Comparison of ENCODE assay signal across 2 cellular contexts in the genomic region with DNA sequence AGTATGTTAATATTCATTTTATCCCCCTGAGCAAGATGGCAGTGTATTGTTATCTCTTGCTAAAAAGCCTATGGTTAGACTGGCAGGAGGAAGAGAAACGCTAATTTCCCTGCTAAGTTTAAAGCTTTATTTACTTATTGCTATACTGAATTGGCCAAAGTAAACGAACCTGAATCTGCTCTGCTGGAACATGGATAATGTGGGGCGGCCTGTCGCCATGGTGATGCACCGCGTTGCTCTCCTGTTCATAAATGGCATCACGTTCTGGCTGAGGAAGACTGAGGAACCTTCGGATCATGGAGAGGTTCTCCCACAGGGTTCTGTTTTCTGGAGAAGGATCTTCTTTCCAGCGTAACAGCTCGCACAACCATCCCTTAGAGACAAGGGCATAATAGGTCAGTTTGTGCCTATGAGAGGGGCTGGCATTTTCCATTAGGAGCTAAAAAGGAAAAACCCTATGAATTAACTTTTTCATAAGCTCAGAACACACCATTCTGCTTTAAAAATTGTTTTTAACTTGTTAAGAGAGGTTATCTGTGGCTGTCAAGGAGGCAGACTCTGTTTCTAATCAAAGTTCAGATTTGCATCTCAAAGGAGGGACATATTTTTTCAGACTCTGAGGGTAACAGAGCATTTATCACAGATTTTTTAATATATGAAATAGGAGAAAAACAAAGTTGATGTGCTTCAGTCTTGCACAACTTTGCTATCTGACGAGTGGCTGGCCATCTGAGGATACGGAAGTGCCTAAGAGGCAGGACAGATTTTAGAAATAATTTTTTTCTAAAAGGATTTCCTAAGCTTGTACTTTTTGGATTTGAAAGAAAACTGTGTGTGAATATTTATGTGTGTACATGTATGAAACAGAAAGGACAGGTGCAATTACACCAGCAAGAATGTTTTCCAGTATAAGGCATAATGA.
A peak's percentile ranks its signal among the peaks of the same experiment; 100 is the strongest.
TF ChIP-seq lines count a peak whose summit lies in the region.

No MANE protein-coding gene starts in this region.

TF ChIP-seq in liver, 16 proteins besides CTCF, POLR2A, EP300 and RAD21 (continued from another document):
- TF ChIP-seq, protein P1, sequence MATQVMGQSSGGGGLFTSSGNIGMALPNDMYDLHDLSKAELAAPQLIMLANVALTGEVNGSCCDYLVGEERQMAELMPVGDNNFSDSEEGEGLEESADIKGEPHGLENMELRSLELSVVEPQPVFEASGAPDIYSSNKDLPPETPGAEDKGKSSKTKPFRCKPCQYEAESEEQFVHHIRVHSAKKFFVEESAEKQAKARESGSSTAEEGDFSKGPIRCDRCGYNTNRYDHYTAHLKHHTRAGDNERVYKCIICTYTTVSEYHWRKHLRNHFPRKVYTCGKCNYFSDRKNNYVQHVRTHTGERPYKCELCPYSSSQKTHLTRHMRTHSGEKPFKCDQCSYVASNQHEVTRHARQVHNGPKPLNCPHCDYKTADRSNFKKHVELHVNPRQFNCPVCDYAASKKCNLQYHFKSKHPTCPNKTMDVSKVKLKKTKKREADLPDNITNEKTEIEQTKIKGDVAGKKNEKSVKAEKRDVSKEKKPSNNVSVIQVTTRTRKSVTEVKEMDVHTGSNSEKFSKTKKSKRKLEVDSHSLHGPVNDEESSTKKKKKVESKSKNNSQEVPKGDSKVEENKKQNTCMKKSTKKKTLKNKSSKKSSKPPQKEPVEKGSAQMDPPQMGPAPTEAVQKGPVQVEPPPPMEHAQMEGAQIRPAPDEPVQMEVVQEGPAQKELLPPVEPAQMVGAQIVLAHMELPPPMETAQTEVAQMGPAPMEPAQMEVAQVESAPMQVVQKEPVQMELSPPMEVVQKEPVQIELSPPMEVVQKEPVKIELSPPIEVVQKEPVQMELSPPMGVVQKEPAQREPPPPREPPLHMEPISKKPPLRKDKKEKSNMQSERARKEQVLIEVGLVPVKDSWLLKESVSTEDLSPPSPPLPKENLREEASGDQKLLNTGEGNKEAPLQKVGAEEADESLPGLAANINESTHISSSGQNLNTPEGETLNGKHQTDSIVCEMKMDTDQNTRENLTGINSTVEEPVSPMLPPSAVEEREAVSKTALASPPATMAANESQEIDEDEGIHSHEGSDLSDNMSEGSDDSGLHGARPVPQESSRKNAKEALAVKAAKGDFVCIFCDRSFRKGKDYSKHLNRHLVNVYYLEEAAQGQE (IDR thresholded peaks at IDR 0.05): no peak
- TF ChIP-seq FOXA1 (IDR thresholded peaks at IDR 0.05): peak; percentile 32
- TF ChIP-seq NR2F2 (IDR thresholded peaks at IDR 0.05): no peak
- TF ChIP-seq, protein P2, sequence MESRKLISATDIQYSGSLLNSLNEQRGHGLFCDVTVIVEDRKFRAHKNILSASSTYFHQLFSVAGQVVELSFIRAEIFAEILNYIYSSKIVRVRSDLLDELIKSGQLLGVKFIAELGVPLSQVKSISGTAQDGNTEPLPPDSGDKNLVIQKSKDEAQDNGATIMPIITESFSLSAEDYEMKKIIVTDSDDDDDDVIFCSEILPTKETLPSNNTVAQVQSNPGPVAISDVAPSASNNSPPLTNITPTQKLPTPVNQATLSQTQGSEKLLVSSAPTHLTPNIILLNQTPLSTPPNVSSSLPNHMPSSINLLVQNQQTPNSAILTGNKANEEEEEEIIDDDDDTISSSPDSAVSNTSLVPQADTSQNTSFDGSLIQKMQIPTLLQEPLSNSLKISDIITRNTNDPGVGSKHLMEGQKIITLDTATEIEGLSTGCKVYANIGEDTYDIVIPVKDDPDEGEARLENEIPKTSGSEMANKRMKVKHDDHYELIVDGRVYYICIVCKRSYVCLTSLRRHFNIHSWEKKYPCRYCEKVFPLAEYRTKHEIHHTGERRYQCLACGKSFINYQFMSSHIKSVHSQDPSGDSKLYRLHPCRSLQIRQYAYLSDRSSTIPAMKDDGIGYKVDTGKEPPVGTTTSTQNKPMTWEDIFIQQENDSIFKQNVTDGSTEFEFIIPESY (IDR thresholded peaks at IDR 0.05): no peak
- peak; percentile 64 for TF ChIP-seq FOXA2 (IDR thresholded peaks at IDR 0.05)
- peak in 1 of 2 donors; percentile 15 for TF ChIP-seq RXRA (IDR thresholded peaks at IDR 0.05)
- TF ChIP-seq, protein P3, sequence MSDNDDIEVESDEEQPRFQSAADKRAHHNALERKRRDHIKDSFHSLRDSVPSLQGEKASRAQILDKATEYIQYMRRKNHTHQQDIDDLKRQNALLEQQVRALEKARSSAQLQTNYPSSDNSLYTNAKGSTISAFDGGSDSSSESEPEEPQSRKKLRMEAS (IDR thresholded peaks at IDR 0.05): no peak
- peak; percentile 38 for TF ChIP-seq YY1 (IDR thresholded peaks at IDR 0.05)
- no peak for TF ChIP-seq SP1 (IDR thresholded peaks at IDR 0.05)
- TF ChIP-seq, protein P4, sequence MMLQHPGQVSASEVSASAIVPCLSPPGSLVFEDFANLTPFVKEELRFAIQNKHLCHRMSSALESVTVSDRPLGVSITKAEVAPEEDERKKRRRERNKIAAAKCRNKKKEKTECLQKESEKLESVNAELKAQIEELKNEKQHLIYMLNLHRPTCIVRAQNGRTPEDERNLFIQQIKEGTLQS (IDR thresholded peaks at IDR 0.05): no peak

TF ChIP-seq in HepG2, 621 proteins besides CTCF, POLR2A, EP300 and RAD21 (continued from another document):
- TF ChIP-seq, protein P5, sequence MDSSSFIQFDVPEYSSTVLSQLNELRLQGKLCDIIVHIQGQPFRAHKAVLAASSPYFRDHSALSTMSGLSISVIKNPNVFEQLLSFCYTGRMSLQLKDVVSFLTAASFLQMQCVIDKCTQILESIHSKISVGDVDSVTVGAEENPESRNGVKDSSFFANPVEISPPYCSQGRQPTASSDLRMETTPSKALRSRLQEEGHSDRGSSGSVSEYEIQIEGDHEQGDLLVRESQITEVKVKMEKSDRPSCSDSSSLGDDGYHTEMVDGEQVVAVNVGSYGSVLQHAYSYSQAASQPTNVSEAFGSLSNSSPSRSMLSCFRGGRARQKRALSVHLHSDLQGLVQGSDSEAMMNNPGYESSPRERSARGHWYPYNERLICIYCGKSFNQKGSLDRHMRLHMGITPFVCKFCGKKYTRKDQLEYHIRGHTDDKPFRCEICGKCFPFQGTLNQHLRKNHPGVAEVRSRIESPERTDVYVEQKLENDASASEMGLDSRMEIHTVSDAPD (CRISPR knock-in tag; IDR thresholded peaks at IDR 0.05): no peak
- TF ChIP-seq, protein P6, sequence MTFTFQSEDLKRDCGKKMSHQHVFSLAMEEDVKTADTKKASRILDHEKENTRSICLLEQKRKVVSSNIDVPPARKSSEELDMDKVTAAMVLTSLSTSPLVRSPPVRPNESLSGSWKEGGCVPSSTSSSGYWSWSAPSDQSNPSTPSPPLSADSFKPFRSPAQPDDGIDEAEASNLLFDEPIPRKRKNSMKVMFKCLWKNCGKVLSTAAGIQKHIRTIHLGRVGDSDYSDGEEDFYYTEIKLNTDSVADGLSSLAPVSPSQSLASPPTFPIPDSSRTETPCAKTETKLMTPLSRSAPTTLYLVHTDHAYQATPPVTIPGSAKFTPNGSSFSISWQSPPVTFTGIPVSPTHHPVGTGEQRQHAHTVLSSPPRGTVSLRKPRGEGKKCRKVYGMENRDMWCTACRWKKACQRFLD (CRISPR knock-in tag; IDR thresholded peaks at IDR 0.05; ENCODE audit: borderline replicate concordance): no peak
- TF ChIP-seq, protein P7, sequence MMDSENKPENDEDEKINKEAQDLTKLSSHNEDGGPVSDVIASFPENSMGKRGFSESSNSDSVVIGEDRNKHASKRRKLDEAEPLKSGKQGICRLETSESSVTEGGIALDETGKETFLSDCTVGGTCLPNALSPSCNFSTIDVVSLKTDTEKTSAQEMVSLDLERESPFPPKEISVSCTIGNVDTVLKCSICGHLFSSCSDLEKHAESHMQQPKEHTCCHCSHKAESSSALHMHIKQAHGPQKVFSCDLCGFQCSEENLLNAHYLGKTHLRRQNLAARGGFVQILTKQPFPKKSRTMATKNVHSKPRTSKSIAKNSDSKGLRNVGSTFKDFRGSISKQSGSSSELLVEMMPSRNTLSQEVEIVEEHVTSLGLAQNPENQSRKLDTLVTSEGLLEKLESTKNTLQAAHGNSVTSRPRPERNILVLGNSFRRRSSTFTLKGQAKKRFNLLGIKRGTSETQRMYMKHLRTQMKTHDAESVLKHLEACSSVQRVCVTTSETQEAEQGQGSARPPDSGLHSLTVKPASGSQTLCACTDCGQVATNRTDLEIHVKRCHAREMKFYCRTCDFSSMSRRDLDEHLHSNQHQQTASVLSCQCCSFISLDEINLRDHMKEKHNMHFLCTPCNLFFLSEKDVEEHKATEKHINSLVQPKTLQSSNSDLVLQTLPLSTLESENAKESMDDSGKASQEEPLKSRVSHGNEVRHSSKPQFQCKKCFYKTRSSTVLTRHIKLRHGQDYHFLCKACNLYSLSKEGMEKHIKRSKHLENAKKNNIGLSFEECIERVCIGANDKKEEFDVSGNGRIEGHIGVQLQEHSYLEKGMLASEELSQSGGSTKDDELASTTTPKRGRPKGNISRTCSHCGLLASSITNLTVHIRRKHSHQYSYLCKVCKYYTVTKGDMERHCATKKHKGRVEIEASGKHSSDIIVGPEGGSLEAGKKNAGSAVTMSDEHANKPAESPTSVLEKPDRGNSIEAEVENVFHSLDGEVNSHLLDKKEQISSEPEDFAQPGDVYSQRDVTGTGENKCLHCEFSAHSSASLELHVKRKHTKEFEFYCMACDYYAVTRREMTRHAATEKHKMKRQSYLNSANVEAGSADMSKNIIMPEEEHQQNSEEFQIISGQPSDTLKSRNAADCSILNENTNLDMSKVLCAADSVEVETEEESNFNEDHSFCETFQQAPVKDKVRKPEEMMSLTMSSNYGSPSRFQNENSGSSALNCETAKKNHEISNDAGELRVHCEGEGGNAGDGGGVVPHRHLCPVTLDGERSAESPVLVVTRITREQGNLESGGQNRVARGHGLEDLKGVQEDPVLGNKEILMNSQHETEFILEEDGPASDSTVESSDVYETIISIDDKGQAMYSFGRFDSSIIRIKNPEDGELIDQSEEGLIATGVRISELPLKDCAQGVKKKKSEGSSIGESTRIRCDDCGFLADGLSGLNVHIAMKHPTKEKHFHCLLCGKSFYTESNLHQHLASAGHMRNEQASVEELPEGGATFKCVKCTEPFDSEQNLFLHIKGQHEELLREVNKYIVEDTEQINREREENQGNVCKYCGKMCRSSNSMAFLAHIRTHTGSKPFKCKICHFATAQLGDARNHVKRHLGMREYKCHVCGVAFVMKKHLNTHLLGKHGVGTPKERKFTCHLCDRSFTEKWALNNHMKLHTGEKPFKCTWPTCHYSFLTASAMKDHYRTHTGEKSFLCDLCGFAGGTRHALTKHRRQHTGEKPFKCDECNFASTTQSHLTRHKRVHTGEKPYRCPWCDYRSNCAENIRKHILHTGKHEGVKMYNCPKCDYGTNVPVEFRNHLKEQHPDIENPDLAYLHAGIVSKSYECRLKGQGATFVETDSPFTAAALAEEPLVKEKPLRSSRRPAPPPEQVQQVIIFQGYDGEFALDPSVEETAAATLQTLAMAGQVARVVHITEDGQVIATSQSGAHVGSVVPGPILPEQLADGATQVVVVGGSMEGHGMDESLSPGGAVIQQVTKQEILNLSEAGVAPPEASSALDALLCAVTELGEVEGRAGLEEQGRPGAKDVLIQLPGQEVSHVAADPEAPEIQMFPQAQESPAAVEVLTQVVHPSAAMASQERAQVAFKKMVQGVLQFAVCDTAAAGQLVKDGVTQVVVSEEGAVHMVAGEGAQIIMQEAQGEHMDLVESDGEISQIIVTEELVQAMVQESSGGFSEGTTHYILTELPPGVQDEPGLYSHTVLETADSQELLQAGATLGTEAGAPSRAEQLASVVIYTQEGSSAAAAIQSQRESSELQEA (CRISPR knock-in tag; IDR thresholded peaks at IDR 0.05; ENCODE audit: not compliant biosample characterization): no peak
- TF ChIP-seq ZFX (CRISPR knock-in tag; IDR thresholded peaks at IDR 0.05; ENCODE audit: low read depth) (no peak), SP4 (CRISPR knock-in tag; IDR thresholded peaks at IDR 0.05) (no peak), ATM (IDR thresholded peaks at IDR 0.05; ENCODE audit: borderline replicate concordance) (no peak), CREB1 (IDR thresholded peaks at IDR 0.05) (no peak), CREB1 (CRISPR knock-in tag; IDR thresholded peaks at IDR 0.05) (no peak), CENPT (CRISPR knock-in tag; IDR thresholded peaks at IDR 0.05; ENCODE audit: low read depth) (no peak), ZNF776 (CRISPR knock-in tag; IDR thresholded peaks at IDR 0.05) (no peak), ZNF326 (CRISPR knock-in tag; IDR thresholded peaks at IDR 0.05; ENCODE audit: borderline replicate concordance) (no peak)
- TF ChIP-seq, protein P8, sequence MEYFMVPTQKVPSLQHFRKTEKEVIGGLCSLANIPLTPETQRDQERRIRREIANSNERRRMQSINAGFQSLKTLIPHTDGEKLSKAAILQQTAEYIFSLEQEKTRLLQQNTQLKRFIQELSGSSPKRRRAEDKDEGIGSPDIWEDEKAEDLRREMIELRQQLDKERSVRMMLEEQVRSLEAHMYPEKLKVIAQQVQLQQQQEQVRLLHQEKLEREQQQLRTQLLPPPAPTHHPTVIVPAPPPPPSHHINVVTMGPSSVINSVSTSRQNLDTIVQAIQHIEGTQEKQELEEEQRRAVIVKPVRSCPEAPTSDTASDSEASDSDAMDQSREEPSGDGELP (IDR thresholded peaks at IDR 0.05; ENCODE audit: borderline replicate concordance, low read depth): no peak
- TF ChIP-seq, protein P9, sequence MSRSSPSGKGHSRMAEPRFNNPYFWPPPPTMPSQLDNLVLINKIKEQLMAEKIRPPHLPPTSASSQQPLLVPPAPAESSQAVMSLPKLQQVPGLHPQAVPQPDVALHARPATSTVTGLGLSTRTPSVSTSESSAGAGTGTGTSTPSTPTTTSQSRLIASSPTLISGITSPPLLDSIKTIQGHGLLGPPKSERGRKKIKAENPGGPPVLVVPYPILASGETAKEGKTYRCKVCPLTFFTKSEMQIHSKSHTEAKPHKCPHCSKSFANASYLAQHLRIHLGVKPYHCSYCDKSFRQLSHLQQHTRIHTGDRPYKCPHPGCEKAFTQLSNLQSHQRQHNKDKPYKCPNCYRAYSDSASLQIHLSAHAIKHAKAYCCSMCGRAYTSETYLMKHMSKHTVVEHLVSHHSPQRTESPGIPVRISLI (CRISPR knock-in tag; IDR thresholded peaks at IDR 0.05; ENCODE audit: borderline replicate concordance): no peak
